Comparison of ENCODE assay signal across 18 cellular contexts in genomic region chr7:51031216-51031615, GRCh38.
DNase-seq lines count a peak whose midpoint lies in the region; ATAC-seq, FAIRE-seq and TF ChIP-seq lines count a peak whose summit lies in the region.
"Had no signal": no experiment of that assay in that cellular context is flagged by ENCODE, and none has a peak within 500 bp of the region (broad histone marks: within the 10 kb centered on the region; RNA-seq: fewer than 3 reads in every experiment).

No MANE protein-coding gene starts in this region.

- H3K27ac Mint-ChIP-seq in natural killer cell treated with Interleukin-12 subunit alpha and Interleukin-12 subunit beta and Interleukin-15 and Interleukin-18, amount 100 ng/mL, for 72 hours: no peak overlapping the region
- H3K27ac Mint-ChIP-seq in natural killer cell: no peak overlapping the region
- no peak overlapping the region for H3K27ac Mint-ChIP-seq in activated naive CD4-positive, alpha-beta T cell treated with anti-CD3 and anti-CD28 coated beads, Interleukin-2, amount 10 ng/mL, durations not matched to agents 7 days and 5 days
- H3K27ac Mint-ChIP-seq: CD8-positive, alpha-beta memory T cell; HFFc6 had no signal

- peaks cover 0 to 12% (median 0%) of the 10 kb centered on the region in 3 donors for H3K36me3 ChIP-seq in pancreas
- no peaks in the 10 kb centered on the region for H3K36me3 ChIP-seq in uterus
- H3K36me3 ChIP-seq: BLaER1 had no signal

- H3K9me3 ChIP-seq in pancreas: no peaks in the 10 kb centered on the region
- H3K9me3 ChIP-seq in uterus: no peaks in the 10 kb centered on the region
- H3K9me3 ChIP-seq: BLaER1, Caco-2 had no signal

- peak in 1 of 2 donors; percentile 5 for ATAC-seq in natural killer cell treated with Interleukin-12 subunit alpha and Interleukin-12 subunit beta and Interleukin-15 and Interleukin-18, amount 100 ng/mL, for 72 hours
- no peak for ATAC-seq in natural killer cell
- ATAC-seq in pancreas: peak; percentile 75 to 84 (median 82)
- ATAC-seq: GM12878 had no signal

- H3K27ac ChIP-seq in pancreas (peak overlapping the region; percentile 6 to 48 (median 20)), uterus (no peak overlapping the region)
- H3K27ac ChIP-seq: BLaER1 had no signal

- TF ChIP-seq POLR2A in uterus (IDR thresholded peaks at IDR 0.05): no peak

- no peak for FAIRE-seq in pancreas (lab: Jason Lieb, UNC)
- FAIRE-seq in urothelium cell line (lab: Jason Lieb, UNC): no peak
- FAIRE-seq: GM12878, GM18507 had no signal

- peaks cover 28 to 62% (median 45%) of the 10 kb centered on the region in 3 donors for H3K4me1 ChIP-seq in pancreas
- H3K4me1 ChIP-seq in uterus: no peaks in the 10 kb centered on the region
- H3K4me1 ChIP-seq: BLaER1, Caco-2 had no signal

- CTCF ChIA-PET in activated naive CD4-positive, alpha-beta T cell treated with anti-CD3 and anti-CD28 coated beads, Interleukin-2, amount 10 ng/mL, durations not matched to agents 7 days and 5 days (lab: Charles Lee): no interaction called here

- H3K4me3 ChIP-seq in pancreas: no peak overlapping the region
- H3K4me3 ChIP-seq in uterus: no peak overlapping the region
- H3K4me3 ChIP-seq: BLaER1, GM12878 had no signal

- no peaks in the 10 kb centered on the region for H3K9me3 Mint-ChIP-seq in natural killer cell treated with Interleukin-12 subunit alpha and Interleukin-12 subunit beta and Interleukin-15 and Interleukin-18, amount 100 ng/mL, for 72 hours
- H3K9me3 Mint-ChIP-seq in natural killer cell: no peaks in the 10 kb centered on the region
- H3K9me3 Mint-ChIP-seq in activated naive CD4-positive, alpha-beta T cell treated with anti-CD3 and anti-CD28 coated beads, Interleukin-2, amount 10 ng/mL, durations not matched to agents 7 days and 5 days: no peaks in the 10 kb centered on the region
- H3K9me3 Mint-ChIP-seq: CD8-positive, alpha-beta memory T cell; HFFc6 had no signal

- no peaks in the 10 kb centered on the region for H3K4me1 Mint-ChIP-seq in natural killer cell treated with Interleukin-12 subunit alpha and Interleukin-12 subunit beta and Interleukin-15 and Interleukin-18, amount 100 ng/mL, for 72 hours (ENCODE audit: low read depth in 2 of 2)
- H3K4me1 Mint-ChIP-seq in natural killer cell: no peaks in the 10 kb centered on the region
- no peaks in the 10 kb centered on the region for H3K4me1 Mint-ChIP-seq in activated naive CD4-positive, alpha-beta T cell treated with anti-CD3 and anti-CD28 coated beads, Interleukin-2, amount 10 ng/mL, durations not matched to agents 7 days and 5 days
- H3K4me1 Mint-ChIP-seq: CD8-positive, alpha-beta memory T cell had no signal

- no peak overlapping the region for H3K4me3 Mint-ChIP-seq in natural killer cell treated with Interleukin-12 subunit alpha and Interleukin-12 subunit beta and Interleukin-15 and Interleukin-18, amount 100 ng/mL, for 72 hours
- no peak overlapping the region for H3K4me3 Mint-ChIP-seq in natural killer cell
- H3K4me3 Mint-ChIP-seq in activated naive CD4-positive, alpha-beta T cell treated with anti-CD3 and anti-CD28 coated beads, Interleukin-2, amount 10 ng/mL, durations not matched to agents 7 days and 5 days: no peak overlapping the region
- H3K4me3 Mint-ChIP-seq: CD8-positive, alpha-beta memory T cell; HFFc6 had no signal

- 34 to 36% methylated on average over 10 of the region's 10 CpGs for WGBS in pancreas, 2 donors

- DNase-seq in natural killer cell treated with Interleukin-12 subunit alpha and Interleukin-12 subunit beta and Interleukin-15 and Interleukin-18, amount 100 ng/mL, for 72 hours (ENCODE audit: low spot score): peak; percentile 59
- DNase-seq in natural killer cell: no peak
- peak; percentile 20 for DNase-seq in islet precursor cell
- peak; percentile 72 to 92 (median 87) for DNase-seq in pancreas
- DNase-seq in activated naive CD4-positive, alpha-beta T cell treated with anti-CD3 and anti-CD28 coated beads, Interleukin-2, amount 10 ng/mL, durations not matched to agents 7 days and 5 days: no peak
- DNase-seq in urothelium cell line (ENCODE audit: low spot score): no peak
- no peak for DNase-seq in NCI-H1092 (lab: John Stamatoyannopoulos, UW)
- DNase-seq in uterus: no peak
- DNase-seq: 8988T; AML-193; Caco-2; CD8-positive, alpha-beta memory T cell; DMS 273 treated with DMSO at 0.1 percent for 48 hours; HCEC 1CT; HFFc6 had no signal

- TF ChIP-seq CTCF in natural killer cell (IDR thresholded peaks at IDR 0.05): no peak
- TF ChIP-seq CTCF in pancreas (IDR thresholded peaks at IDR 0.05): no peak
- no peak for TF ChIP-seq CTCF in uterus (IDR thresholded peaks at IDR 0.05)

- H3K27me3 Mint-ChIP-seq in natural killer cell treated with Interleukin-12 subunit alpha and Interleukin-12 subunit beta and Interleukin-15 and Interleukin-18, amount 100 ng/mL, for 72 hours: peaks cover 0 to 2% of the 10 kb centered on the region in 2 donors
- H3K27me3 Mint-ChIP-seq in natural killer cell (ENCODE audit: low read depth in 2 of 2): peaks cover 0 to 2% of the 10 kb centered on the region in 2 donors
- H3K27me3 Mint-ChIP-seq in activated naive CD4-positive, alpha-beta T cell treated with anti-CD3 and anti-CD28 coated beads, Interleukin-2, amount 10 ng/mL, durations not matched to agents 7 days and 5 days: peaks cover 7% of the 10 kb centered on the region

- H3K27me3 ChIP-seq in pancreas: no peaks in the 10 kb centered on the region
- no peaks in the 10 kb centered on the region for H3K27me3 ChIP-seq in uterus
- H3K27me3 ChIP-seq: BLaER1 had no signal

- no peaks in the 10 kb centered on the region for H3K36me3 Mint-ChIP-seq in natural killer cell treated with Interleukin-12 subunit alpha and Interleukin-12 subunit beta and Interleukin-15 and Interleukin-18, amount 100 ng/mL, for 72 hours
- no peaks in the 10 kb centered on the region for H3K36me3 Mint-ChIP-seq in natural killer cell
- H3K36me3 Mint-ChIP-seq in activated naive CD4-positive, alpha-beta T cell treated with anti-CD3 and anti-CD28 coated beads, Interleukin-2, amount 10 ng/mL, durations not matched to agents 7 days and 5 days: no peaks in the 10 kb centered on the region
- H3K36me3 Mint-ChIP-seq: CD8-positive, alpha-beta memory T cell had no signal

- intact Hi-C loops in natural killer cell (cut with micrococcal nuclease): no loop called here
- intact Hi-C loops in pancreas (cut with DNase I): no loop called here
- intact Hi-C loops in uterus (cut with DNase I; ENCODE audit: low total_unique reads): no loop called here

Comparison
In these comparisons a context has a peak if more than half of its experiments do, and no peak if none do; other contexts are left out.
1. DNase-seq: peak in natural killer cell treated with Interleukin-12 subunit alpha and Interleukin-12 subunit beta and Interleukin-15 and Interleukin-18, amount 100 ng/mL, for 72 hours (single experiment), islet precursor cell (single experiment) and pancreas (6 of 6); none in natural killer cell (single experiment), activated naive CD4-positive, alpha-beta T cell treated with anti-CD3 and anti-CD28 coated beads, Interleukin-2, amount 10 ng/mL, durations not matched to agents 7 days and 5 days (single experiment), urothelium cell line (single experiment), NCI-H1092 (single experiment) and uterus (0 of 2).
2. ATAC-seq: peak in pancreas (4 of 4); none in natural killer cell (0 of 3).
3. H3K27ac ChIP-seq: peak in pancreas (4 of 4); none in uterus (0 of 2).